Comparison of ENCODE assay signal across 11 cellular contexts in genomic region chr6:53313784-53314382, GRCh38. TPM values are rescaled to one million over a fixed set of nuclear protein-coding genes. Genes with fewer than 3 reads are reported as not detected.
DNase-seq lines count a peak whose midpoint lies in the region; ATAC-seq and TF ChIP-seq lines count a peak whose summit lies in the region.
"Had no signal": no experiment of that assay in that cellular context is flagged by ENCODE, and none has a peak within 500 bp of the region (broad histone marks: within the 10 kb centered on the region; RNA-seq: fewer than 3 reads in every experiment).

No MANE protein-coding gene starts in this region.

- CTCF ChIA-PET in A673 (lab: Charles Lee) (no interaction called here), HEK293 (lab: Yijun Ruan, JAX) (interaction anchor here (0.6 to 1.1 kb wide), 4 partner anchors 8 to 163 kb away, joined by 3 read pairs; no protein-coding TSS in a partner anchor), activated B cell treated with CpG ODN at 0.5 μM for 24 hours (lab: Charles Lee) (interaction anchor here (0.7 kb wide), 1 partner anchor 141 kb away, joined by 3 read pairs; no protein-coding TSS in a partner anchor)

- H3K4me3 Mint-ChIP-seq in activated B cell treated with CpG ODN at 0.5 μM for 24 hours (peak overlapping the region; percentile 3), immature natural killer cell (peak overlapping the region in 4 of 5 donors; percentile 40 to 53 (median 44))

- H3K27ac ChIP-seq in A673 (ENCODE audit: low read depth, low read length, poor library complexity, severe bottlenecking), result no peak overlapping the region
- no peak overlapping the region for H3K27ac ChIP-seq in HEK293 (ENCODE audit: extremely low read depth, low read depth, low read length)

- peak; percentile 18 for DNase-seq in A673 (ENCODE audit: low spot score)
- DNase-seq in activated B cell treated with CpG ODN at 0.5 μM for 24 hours, result no peak
- DNase-seq in immature natural killer cell, result no peak
- no peak for DNase-seq in GM03348 (ENCODE audit: low spot score)
- no peak for DNase-seq in NK-92 (lab: John Stamatoyannopoulos, UW; ENCODE audit: unreplicated experiment)
- DNase-seq in activated CD4-positive, CD25-positive, alpha-beta regulatory T cell (lab: John Stamatoyannopoulos, UW), result no peak
- no peak for DNase-seq in NCI-H146 (lab: John Stamatoyannopoulos, UW)
- DNase-seq: hippocampal formation, Kasumi-1, NCI-H69 had no signal

- intact Hi-C loops in A673 (cut with micrococcal nuclease; ENCODE audit: unreplicated experiment), result no loop called here
- intact Hi-C loops in activated B cell treated with CpG ODN at 0.5 μM for 24 hours (cut with micrococcal nuclease), result loop anchor here (1.0 kb wide), 1 partner anchor 11 kb away; no protein-coding TSS in a partner anchor

- H3K4me1 Mint-ChIP-seq in activated B cell treated with CpG ODN at 0.5 μM for 24 hours (peaks cover 87% of the 10 kb centered on the region), immature natural killer cell (peaks cover 85 to 93% of the 10 kb centered on the region in 2 donors)

- H3K4me3 ChIP-seq in A673 (ENCODE audit: low read depth, low read length, poor library complexity, severe bottlenecking), result no peak overlapping the region
- no peak overlapping the region for H3K4me3 ChIP-seq in HEK293 (ENCODE audit: low read depth, low read length)

- no peaks in the 10 kb centered on the region for H3K27me3 Mint-ChIP-seq in activated B cell treated with CpG ODN at 0.5 μM for 24 hours
- H3K27me3 Mint-ChIP-seq in immature natural killer cell (ENCODE audit: low read depth in 3 of 3), result no peaks in the 10 kb centered on the region

- H3K27me3 ChIP-seq in A673 (replicated peaks; ENCODE audit: insufficient read depth, low read depth, low read length, poor library complexity), result no peaks in the 10 kb centered on the region

- H3K4me1 ChIP-seq in A673 (ENCODE audit: insufficient read depth, low read length, poor library complexity, severe bottlenecking) (peaks cover 10% of the 10 kb centered on the region), HEK293 (ENCODE audit: control insufficient read depth, insufficient read depth, low read length) (peaks cover 19% of the 10 kb centered on the region)

- H3K9me3 Mint-ChIP-seq in activated B cell treated with CpG ODN at 0.5 μM for 24 hours (no peaks in the 10 kb centered on the region), immature natural killer cell (peaks cover 0 to 2% (median 0%) of the 10 kb centered on the region in 6 donors)

- TF ChIP-seq CTCF in A673 (conservative IDR thresholded peaks at IDR 0.05; ENCODE audit: low read depth, low read length) (no peak), HEK293 (tag by site-specific recombination; IDR thresholded peaks at IDR 0.05) (no peak), activated B cell treated with CpG ODN at 0.5 μM for 24 hours (IDR thresholded peaks at IDR 0.05) (no peak)

- no peak for ATAC-seq in activated B cell treated with CpG ODN at 0.5 μM for 24 hours (ENCODE audit: low read depth)

- POLR2A ChIA-PET in A673 (lab: Charles Lee; ENCODE audit: low non-redundant PET), result no interaction called here
- POLR2A ChIA-PET in HEK293 (lab: Yijun Ruan, JAX), result interaction anchor here (1.5 kb wide), 1 partner anchor 12 kb away, joined by 3 read pairs; no protein-coding TSS in a partner anchor
- POLR2A ChIA-PET in activated B cell treated with CpG ODN at 0.5 μM for 24 hours (lab: Charles Lee), result interaction anchor here (1.3 kb wide), 1 partner anchor 45 kb away, joined by 3 read pairs; no protein-coding TSS in a partner anchor

- no TSS peak for BruUV-seq in A673 (replicated peaks; lab: Mats Ljungman, UMichigan)

- no peaks in the 10 kb centered on the region for H3K9me3 ChIP-seq in A673 (ENCODE audit: low read depth, low read length, poor library complexity, severe bottlenecking)
- H3K9me3 ChIP-seq in HEK293 (ENCODE audit: control insufficient read depth, insufficient read depth, low read depth, low read length), result no peaks in the 10 kb centered on the region

- H3K36me3 ChIP-seq in A673 (ENCODE audit: insufficient read depth, low read length, poor library complexity, severe bottlenecking) (no peaks in the 10 kb centered on the region), HEK293 (ENCODE audit: control insufficient read depth in 2 of 2, insufficient read depth in 1 of 2, low read length in 2 of 2) (no peaks in the 10 kb centered on the region)

- peak overlapping the region; percentile 41 for H3K27ac Mint-ChIP-seq in activated B cell treated with CpG ODN at 0.5 μM for 24 hours
- H3K27ac Mint-ChIP-seq in immature natural killer cell, result peak overlapping the region; percentile 42 to 65 (median 52)

- H3K36me3 Mint-ChIP-seq in activated B cell treated with CpG ODN at 0.5 μM for 24 hours (ENCODE audit: low read depth), result peaks cover 32% of the 10 kb centered on the region
- no peaks in the 10 kb centered on the region for H3K36me3 Mint-ChIP-seq in immature natural killer cell

TF ChIP-seq in HEK293, 187 proteins besides CTCF, POLR2A, EP300 and RAD21:
- TF ChIP-seq ZNF677 (tag by site-specific recombination; IDR thresholded peaks at IDR 0.05), result no peak
- TF ChIP-seq ZNF624 (tag by site-specific recombination; IDR thresholded peaks at IDR 0.05), result no peak
- TF ChIP-seq PRDM6 (tag by site-specific recombination; IDR thresholded peaks at IDR 0.05), result peak; percentile 29
- no peak for TF ChIP-seq SP2 (tag by site-specific recombination; IDR thresholded peaks at IDR 0.05)
- TF ChIP-seq TRIM28 (IDR thresholded peaks at IDR 0.05; ENCODE audit: borderline replicate concordance, low read length), result peak; percentile 66; the same call in 1 of the 2 replicates
- TF ChIP-seq ZNF768 (tag by site-specific recombination; IDR thresholded peaks at IDR 0.05), result no peak
- no peak for TF ChIP-seq ZNF214 (tag by site-specific recombination; IDR thresholded peaks at IDR 0.05; ENCODE audit: borderline replicate concordance)
- TF ChIP-seq FEZF1 (tag by site-specific recombination; IDR thresholded peaks at IDR 0.05), result 0 out of 2 replicates have a peak, but pooled peaks have one; percentile 23
- peak; percentile 50 for TF ChIP-seq SETDB1 (IDR thresholded peaks at IDR 0.05; ENCODE audit: insufficient read length, low read length)
- no peak for TF ChIP-seq HIC1 (tag by site-specific recombination; IDR thresholded peaks at IDR 0.05)
- TF ChIP-seq ZNF580 (tag by site-specific recombination; IDR thresholded peaks at IDR 0.05), result no peak
- TF ChIP-seq ZNF510 (tag by site-specific recombination; IDR thresholded peaks at IDR 0.05; ENCODE audit: insufficient replicate concordance), result peak; percentile 4

RNA-seq across cellular contexts. Expression of gene ELOVL5, which starts 34.9 kb away (rescaled TPM):
- total RNA-seq in A673 (2021) (98.5 and 99.2 TPM in 2 replicates), activated B cell treated with CpG ODN at 0.5 μM for 24 hours (109 and 127 TPM in 2 replicates)
- polyA plus RNA-seq in immature natural killer cell, result 10 to 100 TPM; 45.4 to 85.2 (median 63.0) TPM
